1 cellular context compared by ENCODE assay signal in the genomic region with DNA sequence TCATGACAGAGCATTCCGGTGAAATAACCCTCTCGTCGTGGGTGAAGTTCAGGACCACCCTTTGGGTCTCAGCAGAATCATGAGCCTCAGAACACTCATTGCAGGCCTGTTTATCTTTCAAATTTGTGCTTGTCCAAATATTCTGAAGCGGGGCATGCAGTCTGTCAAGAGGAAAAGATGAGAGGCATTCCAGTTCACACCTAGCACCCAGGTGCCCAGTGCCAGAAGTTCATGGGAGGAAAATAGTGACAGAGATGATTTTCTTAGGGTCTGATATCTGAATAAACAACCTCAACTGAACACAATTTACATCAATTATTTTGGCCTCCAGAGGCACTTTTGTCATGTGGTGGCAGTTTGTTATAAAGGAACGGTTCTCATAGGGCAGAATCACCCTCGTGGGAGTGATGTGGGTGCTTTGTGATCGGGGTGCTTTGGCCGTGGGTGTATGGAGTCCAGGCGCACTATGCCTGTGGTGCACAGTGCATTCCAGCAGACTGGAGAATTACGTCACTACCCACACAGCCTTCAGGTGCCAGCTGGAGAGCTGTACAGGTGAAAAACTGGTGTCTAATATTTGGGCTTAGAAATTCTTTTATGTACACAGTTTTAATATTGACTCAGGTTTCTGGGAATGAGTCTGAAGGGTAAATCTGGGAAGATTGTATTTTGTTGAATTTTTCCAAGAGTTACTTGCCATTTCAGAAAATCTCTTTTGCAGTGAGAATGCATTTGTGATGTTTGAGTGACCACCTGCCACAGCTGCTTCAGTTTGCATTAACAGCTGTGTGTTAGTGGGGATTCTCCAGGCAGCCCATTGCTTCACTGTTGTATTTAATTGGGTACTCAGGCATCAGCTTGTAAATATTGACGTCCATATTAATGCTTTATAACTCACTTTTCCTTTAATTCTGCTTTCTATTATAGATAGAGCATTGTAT.
TF ChIP-seq lines count a peak whose summit lies in the region.

No MANE protein-coding gene starts in this region.

TF ChIP-seq in WTC11, 78 proteins besides CTCF, POLR2A, EP300 and RAD21 (continued from another document):
- TF ChIP-seq, protein P1, sequence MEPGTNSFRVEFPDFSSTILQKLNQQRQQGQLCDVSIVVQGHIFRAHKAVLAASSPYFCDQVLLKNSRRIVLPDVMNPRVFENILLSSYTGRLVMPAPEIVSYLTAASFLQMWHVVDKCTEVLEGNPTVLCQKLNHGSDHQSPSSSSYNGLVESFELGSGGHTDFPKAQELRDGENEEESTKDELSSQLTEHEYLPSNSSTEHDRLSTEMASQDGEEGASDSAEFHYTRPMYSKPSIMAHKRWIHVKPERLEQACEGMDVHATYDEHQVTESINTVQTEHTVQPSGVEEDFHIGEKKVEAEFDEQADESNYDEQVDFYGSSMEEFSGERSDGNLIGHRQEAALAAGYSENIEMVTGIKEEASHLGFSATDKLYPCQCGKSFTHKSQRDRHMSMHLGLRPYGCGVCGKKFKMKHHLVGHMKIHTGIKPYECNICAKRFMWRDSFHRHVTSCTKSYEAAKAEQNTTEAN (CRISPR knock-in tag; IDR thresholded peaks at IDR 0.05) = no peak
- TF ChIP-seq, protein P2, sequence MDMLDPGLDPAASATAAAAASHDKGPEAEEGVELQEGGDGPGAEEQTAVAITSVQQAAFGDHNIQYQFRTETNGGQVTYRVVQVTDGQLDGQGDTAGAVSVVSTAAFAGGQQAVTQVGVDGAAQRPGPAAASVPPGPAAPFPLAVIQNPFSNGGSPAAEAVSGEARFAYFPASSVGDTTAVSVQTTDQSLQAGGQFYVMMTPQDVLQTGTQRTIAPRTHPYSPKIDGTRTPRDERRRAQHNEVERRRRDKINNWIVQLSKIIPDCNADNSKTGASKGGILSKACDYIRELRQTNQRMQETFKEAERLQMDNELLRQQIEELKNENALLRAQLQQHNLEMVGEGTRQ (CRISPR knock-in tag; IDR thresholded peaks at IDR 0.05) = no peak
TF ChIP-seq in WTC11: peak in this region for 0.
